Comparison of ENCODE assay signal across 8 cellular contexts in genomic region chr1:180533571-180533987, GRCh38. TPM values are rescaled to one million over a fixed set of nuclear protein-coding genes. Genes with fewer than 3 reads are reported as not detected.
DNase-seq lines count a peak whose midpoint lies in the region; ATAC-seq and TF ChIP-seq lines count a peak whose summit lies in the region.

No MANE protein-coding gene starts in this region.

- no peak for TF ChIP-seq POLR2A in right lobe of liver (IDR thresholded peaks at IDR 0.05)

- H3K9me3 ChIP-seq in colonic mucosa (no peaks in the 10 kb centered on the region), right lobe of liver (no peaks in the 10 kb centered on the region)

- H3K9ac ChIP-seq in colonic mucosa (ENCODE audit: low read depth in 2 of 2, low read length in 2 of 2) = no peak overlapping the region

- DNase-seq in GDM1 (lab: John Stamatoyannopoulos, UW) = peak; percentile 36
- peak; percentile 73 for DNase-seq in NCI-H460 (ENCODE audit: extremely low read depth, low read depth)
- DNase-seq in activated CD4-positive, alpha-beta T cell treated with anti-CD3 and anti-CD28 coated beads for 24 hours (ENCODE audit: low read depth in 2 of 2) = peak; percentile 52 to 61
- peak; percentile 70 for DNase-seq in colonic mucosa
- DNase-seq in right lobe of liver = peak; percentile 58 to 68 (median 65)
- DNase-seq in stimulated activated CD8-positive, alpha-beta memory T cell treated with anti-CD3 and anti-CD28 coated beads, Interleukin-12 subunit alpha, Interleukin-12 subunit beta, amount 100 ng/mL, for 4 hours (ENCODE audit: low read depth) = peak; percentile 17
- DNase-seq in cerebellar nuclear complex (lab: John Stamatoyannopoulos, UW) = no peak

- H3K27ac ChIP-seq in colonic mucosa (no peak overlapping the region), right lobe of liver (no peak overlapping the region)

- intact Hi-C loops in colonic mucosa (cut with DNase I) (loop anchor here (5.0 to 10.0 kb wide), 3 partner anchors 91 to 329 kb away; no protein-coding TSS in a partner anchor), right lobe of liver (cut with DNase I) (loop anchor here in 1 of 2 donors (10.0 kb wide), 1 partner anchor 331 kb away; no protein-coding TSS in a partner anchor)

- peak; percentile 60 for ATAC-seq in HG03045 (IDR thresholded peaks at IDR 0.05; ENCODE audit: unreplicated experiment)
- ATAC-seq in right lobe of liver = peak; percentile 82 to 93 (median 86)

- H3K4me3 ChIP-seq in colonic mucosa = no peak overlapping the region
- H3K4me3 ChIP-seq in right lobe of liver = no peak overlapping the region

- TF ChIP-seq CTCF in colonic mucosa (IDR thresholded peaks at IDR 0.05) = peak; percentile 80
- peak; percentile 71 to 88 (median 80) for TF ChIP-seq CTCF in right lobe of liver (IDR thresholded peaks at IDR 0.05)

- WGBS in right lobe of liver (ENCODE audit: insufficient coverage, low coverage, low lambda C conversion rate, missing lambda C conversion rate) = 17% methylated on average over 6 of the region's 6 CpGs

- H3K4me1 ChIP-seq in colonic mucosa = no peaks in the 10 kb centered on the region
- no peaks in the 10 kb centered on the region for H3K4me1 ChIP-seq in right lobe of liver

- H3K36me3 ChIP-seq in colonic mucosa (no peaks in the 10 kb centered on the region), right lobe of liver (no peaks in the 10 kb centered on the region)

- no peaks in the 10 kb centered on the region for H3K27me3 ChIP-seq in colonic mucosa
- no peaks in the 10 kb centered on the region for H3K27me3 ChIP-seq in right lobe of liver

RNA-seq across cellular contexts. Expression of gene OVAAL, which starts 25.2 kb away (rescaled TPM):
- total RNA-seq in NCI-H460 (2014; rRNA removed; shearing (Covaris generic)) = not detected in 2 replicates
- polyA plus RNA-seq in NCI-H460 (2014; cell fraction: nucleus; rRNA removed) = not detected in 2 replicates
- total RNA-seq in colonic mucosa (not detected), right lobe of liver (not detected)

RNA-seq across cellular contexts. Expression of gene ACBD6, which starts 31.2 kb away (rescaled TPM):
- total RNA-seq in NCI-H460 (2014; rRNA removed; shearing (Covaris generic)) = 137 and 141 TPM in 2 replicates
- 110 and 136 TPM in 2 replicates for polyA plus RNA-seq in NCI-H460 (2014; cell fraction: nucleus; rRNA removed)
- total RNA-seq in colonic mucosa = 10 to 100 TPM; 16.1 to 25.8 TPM
- total RNA-seq in right lobe of liver = 10 to 100 TPM in 4 of 6 experiments, 1 to 10 TPM in 2; 9.5 to 18.9 (median 11.5) TPM

Comparison
In these comparisons a context has a peak if more than half of its experiments do, and no peak if none do; other contexts are left out.
1. DNase-seq: peak in GDM1 (single experiment), NCI-H460 (single experiment), activated CD4-positive, alpha-beta T cell treated with anti-CD3 and anti-CD28 coated beads for 24 hours (2 of 2), colonic mucosa (single experiment), right lobe of liver (3 of 3) and stimulated activated CD8-positive, alpha-beta memory T cell treated with anti-CD3 and anti-CD28 coated beads, Interleukin-12 subunit alpha, Interleukin-12 subunit beta, amount 100 ng/mL, for 4 hours (single experiment); none in cerebellar nuclear complex (0 of 2).